In genomic region chr1:156073110-156073693, GRCh38 we compare ENCODE assay signal across 1 cellular context.
A peak's percentile ranks its signal among the peaks of the same experiment; 100 is the strongest.
TF ChIP-seq lines count a peak whose summit lies in the region.

No MANE protein-coding gene starts in this region.

TF ChIP-seq in HepG2, 621 proteins besides CTCF, POLR2A, EP300 and RAD21:
- TF ChIP-seq ZNF24 (IDR thresholded peaks at IDR 0.05) = no peak
- TF ChIP-seq POLR2G (IDR thresholded peaks at IDR 0.05; ENCODE audit: low read depth, low read length) = 0 out of 2 replicates have a peak, but pooled peaks have one; percentile 10
TF ChIP-seq in HepG2: peak in this region for 1.
